12 cellular contexts compared by ENCODE assay signal in genomic region chr1:211566431-211567025, GRCh38. TPM values are rescaled to one million over a fixed set of nuclear protein-coding genes. Genes with fewer than 3 reads are reported as not detected.
DNase-seq lines count a peak whose midpoint lies in the region; ATAC-seq and TF ChIP-seq lines count a peak whose summit lies in the region.
"Had no signal": no experiment of that assay in that cellular context is flagged by ENCODE, and none has a peak within 500 bp of the region (broad histone marks: within the 10 kb centered on the region; RNA-seq: fewer than 3 reads in every experiment).

No MANE protein-coding gene starts in this region.

- peaks cover 0 to 3% of the 10 kb centered on the region in 2 donors for H3K27me3 Mint-ChIP-seq in CD4-positive, alpha-beta memory T cell
- H3K27me3 Mint-ChIP-seq in endodermal cell (ENCODE audit: insufficient read depth) = peaks cover 2% of the 10 kb centered on the region

- no peak overlapping the region for H3K4me3 Mint-ChIP-seq in CD4-positive, alpha-beta memory T cell
- no peak overlapping the region for H3K4me3 Mint-ChIP-seq in endodermal cell

- TF ChIP-seq CTCF in endodermal cell (conservative IDR thresholded peaks at IDR 0.05) = no peak

- WGBS in endodermal cell (ENCODE audit: insufficient coverage in 1 of 2, insufficient read length in 1 of 2), 2 experiments = 91 to 94% methylated on average over 2 to 5 of the region's 5 CpGs

- POLR2A ChIA-PET in CD4-positive, alpha-beta memory T cell (lab: Charles Lee; ENCODE audit: partially characterized antibody) = no interaction called here

- no peak overlapping the region for H3K4me3 ChIP-seq in CD4-positive, alpha-beta memory T cell (ENCODE audit: low read length in 2 of 2)
- no peak overlapping the region for H3K4me3 ChIP-seq in endodermal cell (ENCODE audit: low read length)
- H3K4me3 ChIP-seq: coronary artery, Peyer's patch had no signal

- CTCF ChIA-PET in CD4-positive, alpha-beta memory T cell (lab: Charles Lee; ENCODE audit: partially characterized antibody) = no interaction called here

- H3K9me3 ChIP-seq in CD4-positive, alpha-beta memory T cell (ENCODE audit: control insufficient read depth in 1 of 2, low read length in 2 of 2) = no peaks in the 10 kb centered on the region
- H3K9me3 ChIP-seq in endodermal cell (ENCODE audit: control insufficient read depth, low read length) = no peaks in the 10 kb centered on the region
- H3K9me3 ChIP-seq: Peyer's patch had no signal

- H3K9me3 Mint-ChIP-seq in activated naive CD4-positive, alpha-beta T cell treated with anti-CD3 and anti-CD28 coated beads, Interleukin-2, amount 50 U/mL, for 72 hours = no peaks in the 10 kb centered on the region
- peaks cover 0 to 2% (median 0%) of the 10 kb centered on the region in 8 donors for H3K9me3 Mint-ChIP-seq in CD4-positive, alpha-beta memory T cell
- H3K9me3 Mint-ChIP-seq in endodermal cell = no peaks in the 10 kb centered on the region

- no peaks in the 10 kb centered on the region for H3K27me3 ChIP-seq in CD4-positive, alpha-beta memory T cell (ENCODE audit: insufficient read depth, low read length)
- no peaks in the 10 kb centered on the region for H3K27me3 ChIP-seq in endodermal cell (ENCODE audit: control insufficient read depth, insufficient read depth, low read length, poor library complexity, severe bottlenecking)
- H3K27me3 ChIP-seq: Peyer's patch had no signal

- no peak overlapping the region for H3K27ac ChIP-seq in CD4-positive, alpha-beta memory T cell (ENCODE audit: low read depth, low read length)
- H3K27ac ChIP-seq in endodermal cell (ENCODE audit: low read depth, low read length) = no peak overlapping the region
- H3K27ac ChIP-seq: coronary artery, Peyer's patch had no signal

- DNase-seq in activated naive CD4-positive, alpha-beta T cell treated with anti-CD3 and anti-CD28 coated beads, Interleukin-2, amount 50 U/mL, for 72 hours (ENCODE audit: low spot score in 2 of 2) = peak in 1 of 2 donors; percentile 9
- no peak for DNase-seq in activated naive CD4-positive, alpha-beta T cell treated with Interleukin-2 at 50 U/mL for 16 hours
- peak; percentile 39 for DNase-seq in renal cortical epithelial cell (ENCODE audit: low read depth)
- no peak for DNase-seq in CD4-positive, alpha-beta memory T cell
- no peak for DNase-seq in OCI-M1 (lab: John Stamatoyannopoulos, UW)
- DNase-seq in endodermal cell = no peak
- DNase-seq: EL, NCI-H1105 treated with DMSO at 0.1 percent for 48 hours, Peyer's patch had no signal

- H3K36me3 Mint-ChIP-seq in activated naive CD4-positive, alpha-beta T cell treated with anti-CD3 and anti-CD28 coated beads, Interleukin-2, amount 50 U/mL, for 72 hours = no peaks in the 10 kb centered on the region
- H3K36me3 Mint-ChIP-seq in CD4-positive, alpha-beta memory T cell = no peaks in the 10 kb centered on the region
- no peaks in the 10 kb centered on the region for H3K36me3 Mint-ChIP-seq in endodermal cell (ENCODE audit: low read depth)

- H3K36me3 ChIP-seq in CD4-positive, alpha-beta memory T cell (ENCODE audit: insufficient read depth, low read length) = no peaks in the 10 kb centered on the region
- H3K36me3 ChIP-seq in endodermal cell (ENCODE audit: control insufficient read depth, insufficient read depth, low read length) = no peaks in the 10 kb centered on the region
- H3K36me3 ChIP-seq: Peyer's patch had no signal

- no peak overlapping the region for H3K27ac Mint-ChIP-seq in activated naive CD4-positive, alpha-beta T cell treated with anti-CD3 and anti-CD28 coated beads, Interleukin-2, amount 50 U/mL, for 72 hours
- H3K27ac Mint-ChIP-seq in CD4-positive, alpha-beta memory T cell = peak overlapping the region in 1 of 7 donors; percentile 10
- no peak overlapping the region for H3K27ac Mint-ChIP-seq in endodermal cell

- H3K4me1 Mint-ChIP-seq in CD4-positive, alpha-beta memory T cell = peaks cover 0 to 5% (median 2%) of the 10 kb centered on the region in 4 donors
- H3K4me1 Mint-ChIP-seq in endodermal cell = no peaks in the 10 kb centered on the region

- H3K9ac ChIP-seq in endodermal cell (ENCODE audit: extremely low read depth, low read length, poor library complexity, severe bottlenecking) = no peak overlapping the region

- H3K4me1 ChIP-seq in CD4-positive, alpha-beta memory T cell (ENCODE audit: insufficient read depth, low read length) = no peaks in the 10 kb centered on the region
- H3K4me1 ChIP-seq in endodermal cell (ENCODE audit: control insufficient read depth, insufficient read depth, low read length) = no peaks in the 10 kb centered on the region
- H3K4me1 ChIP-seq: Peyer's patch had no signal

- intact Hi-C loops in CD4-positive, alpha-beta memory T cell (cut with micrococcal nuclease) = no loop called here

- ATAC-seq in activated naive CD4-positive, alpha-beta T cell treated with anti-CD3 and anti-CD28 coated beads, Interleukin-2, amount 50 U/mL, for 72 hours = peak; percentile 82 to 92
- ATAC-seq in GM21526 (IDR thresholded peaks at IDR 0.05; ENCODE audit: low FRiP score, unreplicated experiment) = peak; percentile 74
- peak; percentile 90 for ATAC-seq in HG03097 (IDR thresholded peaks at IDR 0.05; ENCODE audit: low FRiP score, unreplicated experiment)

RNA-seq across cellular contexts. Expression of gene SLC30A1, which starts 12.4 kb away (rescaled TPM):
- 1 to 10 TPM; 1.3 to 2.4 TPM for total RNA-seq in activated naive CD4-positive, alpha-beta T cell treated with anti-CD3 and anti-CD28 coated beads, Interleukin-2, amount 50 U/mL, for 72 hours
- total RNA-seq in renal cortical epithelial cell = 29.7 and 74.4 TPM in 2 replicates
- total RNA-seq in CD4-positive, alpha-beta memory T cell = 10 to 100 TPM; 10.1 to 10.6 TPM
- 1 to 10 TPM; 2.5 to 2.6 TPM for polyA plus RNA-seq in CD4-positive, alpha-beta memory T cell
- 10 to 100 TPM in 1 of 2 donors, 1 to 10 TPM in 1; 9.0 to 14.0 TPM for total RNA-seq in endodermal cell
- 12.3 TPM for polyA plus RNA-seq in endodermal cell (2013, experiment 1 of 2)
- 11.4 TPM for polyA plus RNA-seq in endodermal cell (2013, experiment 2 of 2)
